ENCODE assay signal across 16 cellular contexts in genomic region chr6:160162167-160162566, GRCh38. TPM values are rescaled to one million over a fixed set of nuclear protein-coding genes. Genes with fewer than 3 reads are reported as not detected.
DNase-seq lines count a peak whose midpoint lies in the region; ATAC-seq, FAIRE-seq and TF ChIP-seq lines count a peak whose summit lies in the region.
"Had no signal": no experiment of that assay in that cellular context is flagged by ENCODE, and none has a peak within 500 bp of the region (broad histone marks: within the 10 kb centered on the region; RNA-seq: fewer than 3 reads in every experiment).

No MANE protein-coding gene starts in this region.

- H3K27ac Mint-ChIP-seq in CD14-positive monocyte = peak overlapping the region in 1 of 7 donors; percentile 36
- H3K27ac Mint-ChIP-seq: CD4-positive, alpha-beta T cell had no signal

- H3K4me1 ChIP-seq in HepG2 (ENCODE audit: insufficient read depth, low read length) = peaks cover 34% of the 10 kb centered on the region
- H3K4me1 ChIP-seq in osteoblast (ENCODE audit: insufficient read depth, low read length) = no peaks in the 10 kb centered on the region
- H3K4me1 ChIP-seq: BLaER1 had no signal

- H3K36me3 Mint-ChIP-seq in CD14-positive monocyte = no peaks in the 10 kb centered on the region

- TF ChIP-seq POLR2A in HepG2 (IDR thresholded peaks at IDR 0.05; ENCODE audit: insufficient read depth in 1 of 2, low read depth in 2 of 2, low read length in 2 of 2) = no peak

- no peak for FAIRE-seq in HepG2 (lab: Jason Lieb, UNC)
- FAIRE-seq: GM12878 had no signal

- H2AFZ ChIP-seq in HepG2 (ENCODE audit: low read length) = no peak overlapping the region
- peak overlapping the region; percentile 15 for H2AFZ ChIP-seq in osteoblast (ENCODE audit: low read length)
- H2AFZ ChIP-seq: GM23248 had no signal

- H3K4me3 Mint-ChIP-seq in CD14-positive monocyte = no peak overlapping the region
- H3K4me3 Mint-ChIP-seq: CD4-positive, alpha-beta T cell had no signal

- no peak overlapping the region for H3K9ac ChIP-seq in HepG2 (ENCODE audit: insufficient read depth, low read depth, low read length)
- H3K9ac ChIP-seq: BLaER1, GM23248 had no signal

- no peaks in the 10 kb centered on the region for H3K4me1 Mint-ChIP-seq in CD14-positive monocyte

- WGBS in HepG2 (ENCODE audit: low lambda C conversion rate) = 39% methylated on average over 3 of the region's 3 CpGs

- BruUV-seq in HepG2 (replicated peaks; lab: Mats Ljungman, UMichigan) = no TSS peak

- ATAC-seq in HepG2 (peak; percentile 39), HG02571 (IDR thresholded peaks at IDR 0.05; ENCODE audit: unreplicated experiment) (no peak), HG03442 (IDR thresholded peaks at IDR 0.05; ENCODE audit: unreplicated experiment) (no peak)
- ATAC-seq: GM12878 had no signal

- CTCF ChIA-PET in HepG2 (lab: Yijun Ruan, JAX; ENCODE audit: low intra/inter-chr PET ratio, low total read pairs) = no interaction called here

- TF ChIP-seq EP300 in HepG2 (IDR thresholded peaks at IDR 0.05; ENCODE audit: low read depth in 2 of 2, low read length in 2 of 2) (no peak), HepG2 (CRISPR knock-in tag; IDR thresholded peaks at IDR 0.05; ENCODE audit: borderline replicate concordance) (no peak)

- in situ Hi-C loops in HepG2 (cut with HindIII; ENCODE audit: extremely low pct_ligation_motif_present, low pct_unique_long_range_greater_than_20kb) = no loop called here

- POLR2A ChIA-PET in HepG2 (lab: Yijun Ruan, JAX) = no interaction called here

- H3K36me3 ChIP-seq in HepG2 (replicated peaks in 1 of 2; ENCODE audit: control insufficient read depth in 1 of 2, insufficient read depth in 2 of 2, low read length in 2 of 2) (no peaks in the 10 kb centered on the region), osteoblast (ENCODE audit: insufficient read depth, low read length) (no peaks in the 10 kb centered on the region)
- H3K36me3 ChIP-seq: BLaER1 had no signal

- TF ChIP-seq RAD21 in HepG2 (CRISPR knock-in tag; IDR thresholded peaks at IDR 0.05) = no peak

- peak overlapping the region; percentile 63; the same call in 1 of the 2 replicates for H3K27ac ChIP-seq in C4-2B
- no peak overlapping the region for H3K27ac ChIP-seq in HepG2 (ENCODE audit: extremely low read length, insufficient read depth, low read length)
- H3K27ac ChIP-seq in osteoblast (ENCODE audit: low read depth, low read length) = no peak overlapping the region
- H3K27ac ChIP-seq: BLaER1, GM23248 had no signal

- DNase-seq in epithelial cell of esophagus (ENCODE audit: low read depth) = peak; percentile 15
- DNase-seq in HepG2 (ENCODE audit: low spot score) = no peak
- no peak for DNase-seq in osteoblast (ENCODE audit: insufficient read length, low spot score, missing footprints)
- no peak for DNase-seq in CD14-positive monocyte (ENCODE audit: low spot score)
- DNase-seq: 8988T; AML-193; Calu3; CD4-positive, alpha-beta T cell; DMS79; GM23248 had no signal

- no peak overlapping the region for H3K4me3 ChIP-seq in epithelial cell of esophagus (ENCODE audit: low read length)
- no peak overlapping the region for H3K4me3 ChIP-seq in HepG2 (replicated peaks in 1 of 3; ENCODE audit: insufficient read depth in 1 of 3, low read depth in 2 of 3, low read length in 3 of 3)
- H3K4me3 ChIP-seq in osteoblast (ENCODE audit: insufficient read depth, low read length) = no peak overlapping the region
- H3K4me3 ChIP-seq: BLaER1, GM12878, GM23248 had no signal

- no peak for TF ChIP-seq CTCF in C4-2B (conservative IDR thresholded peaks at IDR 0.05)
- no peak for TF ChIP-seq CTCF in epithelial cell of esophagus (IDR thresholded peaks at IDR 0.05; ENCODE audit: insufficient read depth, low read depth, low read length, missing control alignments)
- TF ChIP-seq CTCF in HepG2 (CRISPR knock-in tag; IDR thresholded peaks at IDR 0.05) = no peak
- TF ChIP-seq CTCF in osteoblast (IDR thresholded peaks at IDR 0.05; ENCODE audit: extremely low read depth, low read depth, low read length) = no peak
- TF ChIP-seq CTCF in CD14-positive monocyte (IDR thresholded peaks at IDR 0.05) = no peak

- H3K9me3 ChIP-seq in HepG2 (ENCODE audit: low read length) = no peaks in the 10 kb centered on the region
- no peaks in the 10 kb centered on the region for H3K9me3 ChIP-seq in osteoblast (ENCODE audit: low read depth, low read length)

- H3K4me2 ChIP-seq in HepG2 (ENCODE audit: low read depth, low read length) (no peak overlapping the region), osteoblast (ENCODE audit: insufficient read depth, low read length) (no peak overlapping the region)
- H3K4me2 ChIP-seq: BLaER1 had no signal

- H4K20me1 ChIP-seq in HepG2 (ENCODE audit: insufficient read depth, low read length) (no peaks in the 10 kb centered on the region), osteoblast (ENCODE audit: insufficient read depth, low read length) (no peaks in the 10 kb centered on the region)
- H4K20me1 ChIP-seq: BLaER1 had no signal

- intact Hi-C loops in HepG2 (cut with micrococcal nuclease; ENCODE audit: unreplicated experiment) = no loop called here
- intact Hi-C loops in CD14-positive monocyte (cut with micrococcal nuclease) = no loop called here

- H3K27me3 Mint-ChIP-seq in CD14-positive monocyte (ENCODE audit: low read depth in 3 of 3) = peaks cover 0 to 4% (median 3%) of the 10 kb centered on the region in 3 donors

- H3K79me2 ChIP-seq in HepG2 (ENCODE audit: insufficient read depth, low read length) = no peaks in the 10 kb centered on the region
- no peaks in the 10 kb centered on the region for H3K79me2 ChIP-seq in osteoblast (ENCODE audit: insufficient read depth, low read length)

- H3K27me3 ChIP-seq in HepG2 (ENCODE audit: control insufficient read depth in 1 of 2, insufficient read depth in 2 of 2, low read length in 2 of 2) (no peaks in the 10 kb centered on the region), osteoblast (ENCODE audit: insufficient read depth, low read length) (no peaks in the 10 kb centered on the region)
- H3K27me3 ChIP-seq: BLaER1 had no signal

- peaks cover 0 to 8% (median 0%) of the 10 kb centered on the region in 7 donors for H3K9me3 Mint-ChIP-seq in CD14-positive monocyte

TF ChIP-seq in HepG2, 621 proteins besides CTCF, POLR2A, EP300 and RAD21:
- TF ChIP-seq NAIF1 (CRISPR knock-in tag; IDR thresholded peaks at IDR 0.05; ENCODE audit: borderline replicate concordance) = no peak
- TF ChIP-seq TEAD3 (CRISPR knock-in tag; optimal IDR thresholded peaks at IDR 0.05; ENCODE audit: borderline replicate concordance) = no peak
- TF ChIP-seq CHD2 (IDR thresholded peaks at IDR 0.05; ENCODE audit: low read depth, low read length) = no peak
- TF ChIP-seq SRY (CRISPR knock-in tag; IDR thresholded peaks at IDR 0.05) = no peak
- peak; percentile 44; the same call in 1 of the 2 replicates for TF ChIP-seq ELF1 (CRISPR knock-in tag; IDR thresholded peaks at IDR 0.05)
- peak; percentile 95 for TF ChIP-seq ZNF574 (CRISPR knock-in tag; IDR thresholded peaks at IDR 0.05)
- no peak for TF ChIP-seq ZSCAN22 (CRISPR knock-in tag; IDR thresholded peaks at IDR 0.05)
- TF ChIP-seq MEIS1 (CRISPR knock-in tag; IDR thresholded peaks at IDR 0.05; ENCODE audit: borderline replicate concordance) = no peak

RNA-seq across cellular contexts. Expression of gene SLC22A1, which starts 40.6 kb away (rescaled TPM):
- total RNA-seq in HepG2 (2016; rRNA removed; fragmentation: Illumina TruSeq; extraction: Trizol) (0.32 and 0.80 TPM in 2 replicates), osteoblast (0.72 and 1.2 TPM in 2 replicates)
- 0.71 and 0.81 TPM in 2 replicates for total RNA-seq in HepG2 (2016; cell fraction: cytosol; rRNA removed; fragmentation: Illumina TruSeq; extraction: Trizol; ENCODE audit: low read depth)
- total RNA-seq in HepG2 (2016; cell fraction: insoluble cytoplasmic fraction; rRNA removed; fragmentation: Illumina TruSeq; extraction: Trizol) = 1.5 and 1.6 TPM in 2 replicates
- total RNA-seq in HepG2 (2016; cell fraction: membrane; rRNA removed; fragmentation: Illumina TruSeq; extraction: Trizol) = 1.0 and 1.9 TPM in 2 replicates
- 3.6 and 3.7 TPM in 2 replicates for total RNA-seq in HepG2 (2016; cell fraction: nucleus; rRNA removed; fragmentation: Illumina TruSeq; extraction: Trizol)
- polyA plus RNA-seq in HepG2 (2011; rRNA removed) (0.82 and 0.87 TPM in 2 replicates), CD14-positive monocyte (under 1 TPM in 1 of 2 donors, not detected in 1; 0.48 TPM)
- polyA plus RNA-seq in HepG2 (2011; cell fraction: cytosol; rRNA removed) = 0.32 and 0.38 TPM in 2 replicates
- 3.3 and 4.4 TPM in 2 replicates for polyA plus RNA-seq in HepG2 (2011; cell fraction: nucleus; rRNA removed)
- 0.80 and 2.9 TPM in 2 replicates for polyA plus RNA-seq in HepG2 (2012)
- polyA plus RNA-seq in HepG2 (2016; cell fraction: cytosol; fragmentation: Illumina TruSeq; extraction: Trizol; ENCODE audit: low read depth) = 0.35 and 1.7 TPM in 2 replicates
- polyA plus RNA-seq in HepG2 (2016; cell fraction: insoluble cytoplasmic fraction; fragmentation: Illumina TruSeq; extraction: Trizol; ENCODE audit: low read depth) = 0.33 and 1.2 TPM in 2 replicates
- polyA plus RNA-seq in HepG2 (2016; cell fraction: membrane; fragmentation: Illumina TruSeq; extraction: Trizol; ENCODE audit: low read depth) = 0.64 and 1.2 TPM in 2 replicates
- 4.3 and 5.2 TPM in 2 replicates for polyA plus RNA-seq in HepG2 (2016; cell fraction: nucleus; fragmentation: Illumina TruSeq; extraction: Trizol; ENCODE audit: insufficient read depth, low read depth)
- 1.3 and 7.3 TPM in 2 replicates for polyA minus RNA-seq in HepG2 (2011; rRNA and poly(A)+ RNA removed; ENCODE audit: low replicate concordance)
- 0.40 TPM in 1 of 2 replicates, not detected in the other for polyA minus RNA-seq in HepG2 (2011; cell fraction: cytosol; rRNA and poly(A)+ RNA removed)
- 7.7 and 8.6 TPM in 2 replicates for polyA minus RNA-seq in HepG2 (2011; cell fraction: nucleus; rRNA and poly(A)+ RNA removed)
- total RNA-seq: G401, GM23248 had no signal
- polyA plus RNA-seq: GM23248 had no signal
